Comparison of ENCODE assay signal across 8 cellular contexts in genomic region chrX:23503835-23504539, GRCh38.
A peak's percentile ranks its signal among the peaks of the same experiment; 100 is the strongest.
DNase-seq lines count a peak whose midpoint lies in the region; ATAC-seq and TF ChIP-seq lines count a peak whose summit lies in the region.

No MANE protein-coding gene starts in this region.

- intact Hi-C loops in Caco-2 (cut with micrococcal nuclease; ENCODE audit: unreplicated experiment): no loop called here
- intact Hi-C loops in MCF 10A (cut with micrococcal nuclease): no loop called here

- no peak overlapping the region for H3K9ac ChIP-seq in liver (ENCODE audit: low read depth in 1 of 2, low read length in 2 of 2)

- H3K27me3 Mint-ChIP-seq in Caco-2 (ENCODE audit: insufficient read depth, unreplicated experiment) (no peaks in the 10 kb centered on the region), MCF 10A (ENCODE audit: insufficient read depth, unreplicated experiment) (peaks cover 39% of the 10 kb centered on the region)

- H3K27ac ChIP-seq in liver (ENCODE audit: low read depth in 1 of 2, low read length in 2 of 2): no peak overlapping the region

- no peak for TF ChIP-seq CTCF in Caco-2 (IDR thresholded peaks at IDR 0.05; ENCODE audit: insufficient read depth in 1 of 2, low read depth in 1 of 2, low read length in 1 of 2, severe bottlenecking in 1 of 2, unreplicated experiment in 1 of 2)
- TF ChIP-seq CTCF in MCF 10A (IDR thresholded peaks at IDR 0.05; ENCODE audit: unreplicated experiment): no peak
- TF ChIP-seq CTCF in liver (IDR thresholded peaks at IDR 0.05; ENCODE audit: low read depth, low read length, missing input control): no peak

- H3K4me1 Mint-ChIP-seq in Caco-2 (ENCODE audit: low read depth, unreplicated experiment) (no peaks in the 10 kb centered on the region), MCF 10A (ENCODE audit: insufficient read depth, unreplicated experiment) (peaks cover 25% of the 10 kb centered on the region)

- DNase-seq in Caco-2 (peak; percentile 61 to 71), NCI-H2029 treated with DMSO at 0.1 percent for 48 hours (lab: John Stamatoyannopoulos, UW) (peak; percentile 39), MCF 10A (ENCODE audit: unreplicated experiment) (peak; percentile 92), activated T-cell treated with anti-CD3 and anti-CD28 coated beads for 4 hours (no peak)

- no peak for TF ChIP-seq RAD21 in liver (IDR thresholded peaks at IDR 0.05)

- H3K4me3 Mint-ChIP-seq in Caco-2 (ENCODE audit: unreplicated experiment) (no peak overlapping the region), MCF 10A (ENCODE audit: unreplicated experiment) (peak overlapping the region; percentile 33)

- H3K9me3 ChIP-seq in Caco-2 (no peaks in the 10 kb centered on the region), liver (ENCODE audit: control insufficient read depth in 4 of 4, low read length in 3 of 4) (no peaks in the 10 kb centered on the region)

- CTCF ChIA-PET in Caco-2 (lab: Charles Lee) (no interaction called here), MCF 10A (lab: Yijun Ruan, JAX) (interaction anchor here (0.6 to 1.0 kb wide), 2 partner anchors 113 to 186 kb away, joined by 3 read pairs; no protein-coding TSS in a partner anchor)

- no TSS peak for BruUV-seq in Caco-2 (replicated peaks; lab: Mats Ljungman, UMichigan)
- no TSS peak for BruUV-seq in MCF 10A (replicated peaks; lab: Mats Ljungman, UMichigan)

- H3K27me3 ChIP-seq in Caco-2 (replicated peaks; ENCODE audit: control insufficient read depth, insufficient read depth, low read length) (no peaks in the 10 kb centered on the region), liver (ENCODE audit: control insufficient read depth in 4 of 4, insufficient read depth in 4 of 4, low read length in 3 of 4) (no peaks in the 10 kb centered on the region)

- H3K36me3 ChIP-seq in Caco-2 (ENCODE audit: control insufficient read depth, insufficient read depth, low read length) (no peaks in the 10 kb centered on the region), liver (ENCODE audit: control insufficient read depth in 4 of 4, insufficient read depth in 3 of 4, low read depth in 1 of 4, low read length in 3 of 4) (no peaks in the 10 kb centered on the region)

- H3K9me3 Mint-ChIP-seq in Caco-2 (ENCODE audit: unreplicated experiment) (no peaks in the 10 kb centered on the region), MCF 10A (ENCODE audit: unreplicated experiment) (no peaks in the 10 kb centered on the region)

- H3K4me1 ChIP-seq in Caco-2 (no peaks in the 10 kb centered on the region; the same call in 1 of the 2 replicates), liver (ENCODE audit: control insufficient read depth in 4 of 4, insufficient read depth in 4 of 4, low read length in 3 of 4) (no peaks in the 10 kb centered on the region)

- POLR2A ChIA-PET in Caco-2 (lab: Charles Lee) (no interaction called here), MCF 10A (lab: Yijun Ruan, JAX) (interaction anchor here (1.0 kb wide), 1 partner anchor 11 kb away, joined by 3 read pairs; no protein-coding TSS in a partner anchor)

- H3K36me3 Mint-ChIP-seq in Caco-2 (ENCODE audit: insufficient read depth, unreplicated experiment) (no peaks in the 10 kb centered on the region), MCF 10A (ENCODE audit: insufficient read depth, unreplicated experiment) (no peaks in the 10 kb centered on the region)

- 39% methylated on average over 8 of the region's 8 CpGs for WGBS in liver

- H3K27ac Mint-ChIP-seq in Caco-2 (ENCODE audit: unreplicated experiment) (no peak overlapping the region), MCF 10A (ENCODE audit: low read depth, unreplicated experiment) (peak overlapping the region; percentile 50)

- ATAC-seq in HG03378 (IDR thresholded peaks at IDR 0.05; ENCODE audit: unreplicated experiment) (no peak), HG02642 (IDR thresholded peaks at IDR 0.05; ENCODE audit: poor library complexity, unreplicated experiment) (no peak), GM19455 (IDR thresholded peaks at IDR 0.05; ENCODE audit: unreplicated experiment) (no peak)

- H3K4me3 ChIP-seq in Caco-2 (ENCODE audit: low read depth, low read length) (no peak overlapping the region), liver (ENCODE audit: low read depth in 1 of 3, low read length in 3 of 3) (no peak overlapping the region)

TF ChIP-seq in liver, 16 proteins besides CTCF, POLR2A, EP300 and RAD21:
- TF ChIP-seq, protein P1, sequence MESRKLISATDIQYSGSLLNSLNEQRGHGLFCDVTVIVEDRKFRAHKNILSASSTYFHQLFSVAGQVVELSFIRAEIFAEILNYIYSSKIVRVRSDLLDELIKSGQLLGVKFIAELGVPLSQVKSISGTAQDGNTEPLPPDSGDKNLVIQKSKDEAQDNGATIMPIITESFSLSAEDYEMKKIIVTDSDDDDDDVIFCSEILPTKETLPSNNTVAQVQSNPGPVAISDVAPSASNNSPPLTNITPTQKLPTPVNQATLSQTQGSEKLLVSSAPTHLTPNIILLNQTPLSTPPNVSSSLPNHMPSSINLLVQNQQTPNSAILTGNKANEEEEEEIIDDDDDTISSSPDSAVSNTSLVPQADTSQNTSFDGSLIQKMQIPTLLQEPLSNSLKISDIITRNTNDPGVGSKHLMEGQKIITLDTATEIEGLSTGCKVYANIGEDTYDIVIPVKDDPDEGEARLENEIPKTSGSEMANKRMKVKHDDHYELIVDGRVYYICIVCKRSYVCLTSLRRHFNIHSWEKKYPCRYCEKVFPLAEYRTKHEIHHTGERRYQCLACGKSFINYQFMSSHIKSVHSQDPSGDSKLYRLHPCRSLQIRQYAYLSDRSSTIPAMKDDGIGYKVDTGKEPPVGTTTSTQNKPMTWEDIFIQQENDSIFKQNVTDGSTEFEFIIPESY (IDR thresholded peaks at IDR 0.05): no peak
- no peak for TF ChIP-seq FOXA1 (IDR thresholded peaks at IDR 0.05)
- TF ChIP-seq SP1 (IDR thresholded peaks at IDR 0.05): no peak
- TF ChIP-seq EGR1 (IDR thresholded peaks at IDR 0.05; ENCODE audit: low read depth in 2 of 2): no peak
- no peak for TF ChIP-seq YY1 (IDR thresholded peaks at IDR 0.05)
- no peak for TF ChIP-seq ATF3 (IDR thresholded peaks at IDR 0.05)
- peak; percentile 36 to 57 for TF ChIP-seq RXRA (IDR thresholded peaks at IDR 0.05)
TF ChIP-seq in liver: peak in this region for 1.
